3 cellular contexts compared by ENCODE assay signal in the genomic region with DNA sequence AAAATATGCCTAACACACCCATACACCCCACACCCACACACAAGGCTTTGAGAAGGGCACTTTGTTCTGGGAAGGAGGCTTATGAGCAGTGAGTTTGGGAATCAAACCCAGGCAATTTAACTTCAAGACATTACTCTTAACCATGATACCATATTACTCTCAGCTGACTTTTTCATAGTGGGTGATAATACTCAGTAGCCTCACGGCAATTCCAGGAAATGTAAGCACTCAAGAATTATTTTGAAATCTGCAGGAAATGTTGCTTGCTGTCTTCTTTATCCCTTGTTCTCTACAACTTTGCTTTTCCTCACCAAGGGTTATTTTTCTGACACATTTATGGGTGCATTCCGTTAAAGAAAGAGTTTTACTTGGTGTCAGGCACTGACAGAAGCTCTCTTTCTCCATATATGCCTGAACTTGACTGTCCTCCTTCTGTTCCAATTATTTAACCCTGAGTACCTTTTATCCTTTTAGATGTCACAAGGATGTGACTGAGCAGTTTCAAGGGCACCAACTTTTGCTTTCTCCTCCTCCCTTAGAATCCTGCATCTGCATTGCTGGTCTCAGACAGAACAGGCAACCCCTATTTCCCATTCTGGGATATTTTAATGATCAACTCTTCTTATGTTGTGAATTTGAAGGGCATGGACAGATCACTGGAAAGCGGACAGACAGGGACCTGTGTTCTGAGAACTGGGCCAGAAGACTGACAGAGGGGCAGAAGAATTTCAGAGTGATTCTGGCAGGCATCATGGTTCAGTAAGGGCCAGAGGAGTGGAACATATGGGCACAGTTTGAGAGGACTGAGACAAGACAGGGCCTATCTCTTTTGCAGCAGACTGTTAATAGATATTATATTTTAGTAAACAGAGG. TPM values are rescaled to one million over a fixed set of nuclear protein-coding genes. Genes with fewer than 3 reads are reported as not detected.
"Had no signal": no experiment of that assay in that cellular context is flagged by ENCODE, and none has a peak within 500 bp of the region (broad histone marks: within the 10 kb centered on the region; RNA-seq: fewer than 3 reads in every experiment).

No MANE protein-coding gene starts in this region.

RNA-seq across cellular contexts. Expression of gene FAM178B, which starts 36.9 kb away (rescaled TPM):
- total RNA-seq: bronchial epithelial cell, lung microvascular endothelial cell, SJSA1 had no signal
